Comparison of ENCODE assay signal across 35 cellular contexts in the genomic region with DNA sequence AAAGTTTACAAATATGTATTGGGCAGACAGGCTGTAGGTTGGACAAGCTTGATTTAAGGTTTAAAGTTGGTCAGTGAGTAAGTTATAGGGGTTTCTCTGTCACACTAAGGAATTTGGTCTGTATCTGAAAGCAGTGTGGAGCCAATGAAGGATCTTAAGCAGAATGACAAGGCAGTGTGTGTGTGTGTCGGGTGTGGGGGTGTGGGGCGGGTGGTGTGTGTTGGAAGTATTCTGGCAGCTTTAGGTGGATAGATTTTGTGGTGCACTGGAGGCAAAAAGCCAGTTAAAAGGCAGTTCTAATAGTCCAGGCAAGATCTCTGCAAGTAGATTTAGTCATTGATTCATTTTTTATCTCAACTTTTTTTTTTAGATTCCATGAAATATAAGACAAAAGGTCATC.
"Had no signal": no experiment of that assay in that cellular context is flagged by ENCODE, and none has a peak within 500 bp of the region (broad histone marks: within the 10 kb centered on the region; RNA-seq: fewer than 3 reads in every experiment).

No MANE protein-coding gene starts in this region.

- H3K27ac ChIP-seq: cardiac muscle cell, VCaP had no signal

- H3K36me3 ChIP-seq: adrenal gland, cardiac muscle cell had no signal

- H3K9me3 ChIP-seq: adrenal gland had no signal

- H3K4me3 ChIP-seq: adrenal gland, cardiac muscle cell had no signal

- H3K27me3 Mint-ChIP-seq: activated B cell treated with CpG ODN at 0.5 μM for 24 hours; activated CD4-positive, alpha-beta memory T cell treated with anti-CD3 and anti-CD28 coated beads for 36 hours; activated CD4-positive, alpha-beta T cell treated with anti-CD3 and anti-CD28 coated beads, Interleukin-2, amount 10 ng/mL, durations not matched to agents 24 days and 14 days; activated CD8-positive, alpha-beta T cell treated with anti-CD3 and anti-CD28 coated beads for 36 hours; activated naive CD8-positive, alpha-beta T cell treated with anti-CD3 and anti-CD28 coated beads for 36 hours; activated T-helper 17 cell treated with anti-CD3 and anti-CD28 coated beads, Interleukin-2, amount 50 U/mL, for 72 hours; brain; central memory CD8-positive, alpha-beta T cell had no signal

- H3K4me3 Mint-ChIP-seq: activated B cell treated with CpG ODN at 0.5 μM for 24 hours; activated CD4-positive, alpha-beta memory T cell treated with anti-CD3 and anti-CD28 coated beads for 36 hours; activated CD4-positive, alpha-beta T cell treated with anti-CD3 and anti-CD28 coated beads, Interleukin-2, amount 10 ng/mL, durations not matched to agents 24 days and 14 days; activated CD8-positive, alpha-beta T cell treated with anti-CD3 and anti-CD28 coated beads for 36 hours; activated naive CD4-positive, alpha-beta T cell treated with anti-CD3 and anti-CD28 coated beads for 36 hours; activated naive CD8-positive, alpha-beta T cell treated with anti-CD3 and anti-CD28 coated beads for 36 hours; activated T-cell treated with anti-CD3 and anti-CD28 coated beads, Interleukin-2, amount 50 U/mL, for 4 hours; activated T-cell treated with anti-CD3 and anti-CD28 coated beads, Interleukin-2, amount 50 U/mL, for 72 hours; activated T-helper 1 cell treated with anti-CD3 and anti-CD28 coated beads, Interleukin-12 subunit alpha, Interleukin-12 subunit beta, Interleukin-2, Interleukin-4 antibody, amounts not matched to agents 30 ng/mL and 10 ng/mL and 1 ng/mL, durations not matched to agents 14 hours and 24 hours and 36 hours; activated T-helper 17 cell treated with anti-CD3 and anti-CD28 coated beads, Interleukin-2, amount 50 U/mL, for 72 hours; brain; central memory CD8-positive, alpha-beta T cell; T-helper 1 cell treated with Interleukin-12 subunit alpha and Interleukin-12 subunit beta and Interleukin-4 antibody, amounts not matched to agents 30 μg/mL and 1 μg/mL, for 36 hours; T-helper 2 cell treated with Interferon-gamma antibody and Interleukin-4, amounts not matched to agents 5 μg/mL and 100 μg/mL, for 36 hours had no signal

- ATAC-seq: activated CD8-positive, alpha-beta T cell treated with anti-CD3 and anti-CD28 coated beads for 36 hours; activated naive CD4-positive, alpha-beta T cell treated with anti-CD3 and anti-CD28 coated beads, Interleukin-2, amount 50 U/mL, for 72 hours; activated T-cell treated with anti-CD3 and anti-CD28 coated beads, Interleukin-2, amount 50 U/mL, for 4 hours; activated T-cell treated with anti-CD3 and anti-CD28 coated beads, Interleukin-2, amount 50 U/mL, for 72 hours; activated T-helper 17 cell treated with anti-CD3 and anti-CD28 coated beads, Interleukin-2, amount 50 U/mL, for 72 hours had no signal

- H3K27me3 ChIP-seq: adrenal gland, cardiac muscle cell had no signal

- H3K27ac Mint-ChIP-seq: activated B cell treated with CpG ODN at 0.5 μM for 24 hours; activated CD4-positive, alpha-beta memory T cell treated with anti-CD3 and anti-CD28 coated beads for 36 hours; activated CD4-positive, alpha-beta T cell treated with anti-CD3 and anti-CD28 coated beads, Interleukin-2, amount 10 ng/mL, durations not matched to agents 24 days and 14 days; activated CD8-positive, alpha-beta T cell treated with anti-CD3 and anti-CD28 coated beads for 36 hours; activated naive CD4-positive, alpha-beta T cell treated with anti-CD3 and anti-CD28 coated beads for 36 hours; activated naive CD8-positive, alpha-beta T cell treated with anti-CD3 and anti-CD28 coated beads for 36 hours; activated T-cell treated with anti-CD3 and anti-CD28 coated beads, Interleukin-2, amount 50 U/mL, for 72 hours; activated T-helper 1 cell treated with anti-CD3 and anti-CD28 coated beads, Interleukin-12 subunit alpha, Interleukin-12 subunit beta, Interleukin-2, Interleukin-4 antibody, amounts not matched to agents 30 ng/mL and 10 ng/mL and 1 ng/mL, durations not matched to agents 14 hours and 24 hours and 36 hours; activated T-helper 17 cell treated with anti-CD3 and anti-CD28 coated beads, Interleukin-2, amount 50 U/mL, for 72 hours; brain; T-helper 1 cell treated with Interleukin-12 subunit alpha and Interleukin-12 subunit beta and Interleukin-4 antibody, amounts not matched to agents 30 μg/mL and 1 μg/mL, for 36 hours; T-helper 2 cell treated with Interferon-gamma antibody and Interleukin-4, amounts not matched to agents 5 μg/mL and 100 μg/mL, for 36 hours had no signal

- H3K4me1 Mint-ChIP-seq: activated B cell treated with CpG ODN at 0.5 μM for 24 hours; activated CD4-positive, alpha-beta T cell treated with anti-CD3 and anti-CD28 coated beads, Interleukin-2, amount 10 ng/mL, durations not matched to agents 24 days and 14 days; activated T-helper 17 cell treated with anti-CD3 and anti-CD28 coated beads, Interleukin-2, amount 50 U/mL, for 72 hours; brain; central memory CD8-positive, alpha-beta T cell had no signal

- DNase-seq: activated B cell treated with CpG ODN at 0.5 μM for 24 hours; activated CD4-positive, alpha-beta memory T cell treated with anti-CD3 and anti-CD28 coated beads for 36 hours; activated CD4-positive, alpha-beta T cell treated with anti-CD3 and anti-CD28 coated beads for 4 hours; activated CD4-positive, alpha-beta T cell treated with anti-CD3 and anti-CD28 coated beads, Interleukin-2, amount 10 ng/mL, durations not matched to agents 24 days and 14 days; activated CD4-positive, alpha-beta T cell treated with anti-CD3 and anti-CD28 coated beads, Interleukin-2, amount 50 U/mL, for 1 hour; activated CD4-positive, alpha-beta T cell treated with anti-CD3 and anti-CD28 coated beads, Interleukin-2, amount 50 U/mL, for 4 hours; activated CD4-positive, CD25-positive, alpha-beta regulatory T cell treated with anti-CD3 and anti-CD28 coated beads, Interleukin-2, amount 50 U/mL, for 72 hours; activated CD8-positive, alpha-beta memory T cell treated with anti-CD3 and anti-CD28 coated beads, Interleukin-2, amount 50 U/mL, for 4 hours; activated CD8-positive, alpha-beta T cell treated with anti-CD3 and anti-CD28 coated beads for 36 hours; activated effector memory CD4-positive, alpha-beta T cell treated with anti-CD3 and anti-CD28 coated beads, Interleukin-2, amount 50 U/mL, for 16 hours; activated gamma-delta T cell treated with Interleukin-2 at 50 U/mL for 16 hours; activated naive CD4-positive, alpha-beta T cell; activated naive CD4-positive, alpha-beta T cell treated with anti-CD3 and anti-CD28 coated beads for 36 hours; activated naive CD4-positive, alpha-beta T cell treated with anti-CD3 and anti-CD28 coated beads, Interleukin-2, amount 50 U/mL, for 16 hours; activated naive CD8-positive, alpha-beta T cell treated with anti-CD3 and anti-CD28 coated beads for 36 hours; activated T-cell treated with anti-CD3 and anti-CD28 coated beads for 4 hours; activated T-cell treated with anti-CD3 and anti-CD28 coated beads, Interleukin-2, amount 50 U/mL, for 1 hour; activated T-cell treated with anti-CD3 and anti-CD28 coated beads, Interleukin-2, amount 50 U/mL, for 4 hours; activated T-cell treated with anti-CD3 and anti-CD28 coated beads, Interleukin-2, amount 50 U/mL, for 72 hours; adrenal gland; amniotic stem cell; aorta; cerebellar nuclear complex; T-helper 1 cell; T-helper 2 cell; T-helper 9 cell had no signal

- H3K9me3 Mint-ChIP-seq: activated B cell treated with CpG ODN at 0.5 μM for 24 hours; activated CD4-positive, alpha-beta T cell treated with anti-CD3 and anti-CD28 coated beads, Interleukin-2, amount 10 ng/mL, durations not matched to agents 24 days and 14 days; activated T-cell treated with anti-CD3 and anti-CD28 coated beads, Interleukin-2, amount 50 U/mL, for 72 hours; activated T-helper 1 cell treated with anti-CD3 and anti-CD28 coated beads, Interleukin-12 subunit alpha, Interleukin-12 subunit beta, Interleukin-2, Interleukin-4 antibody, amounts not matched to agents 30 ng/mL and 10 ng/mL and 1 ng/mL, durations not matched to agents 14 hours and 24 hours and 36 hours; activated T-helper 17 cell treated with anti-CD3 and anti-CD28 coated beads, Interleukin-2, amount 50 U/mL, for 72 hours; brain had no signal

- H3K36me3 Mint-ChIP-seq: activated CD4-positive, alpha-beta memory T cell treated with anti-CD3 and anti-CD28 coated beads for 36 hours; activated naive CD4-positive, alpha-beta T cell treated with anti-CD3 and anti-CD28 coated beads, Interleukin-2, amount 50 U/mL, for 72 hours; activated naive CD8-positive, alpha-beta T cell treated with anti-CD3 and anti-CD28 coated beads for 36 hours; brain had no signal
